17 cellular contexts compared by ENCODE assay signal in genomic region chr11:117175104-117175503, GRCh38. TPM values are rescaled to one million over a fixed set of nuclear protein-coding genes. Genes with fewer than 3 reads are reported as not detected.
DNase-seq lines count a peak whose midpoint lies in the region; TF ChIP-seq lines count a peak whose summit lies in the region.
"Had no signal": no experiment of that assay in that cellular context is flagged by ENCODE, and none has a peak within 500 bp of the region (broad histone marks: within the 10 kb centered on the region; RNA-seq: fewer than 3 reads in every experiment).

No MANE protein-coding gene starts in this region.

- TF ChIP-seq CTCF in tibial nerve (IDR thresholded peaks at IDR 0.05): no peak

- no peak overlapping the region for H3K4me3 ChIP-seq in mesodermal cell (ENCODE audit: extremely low read depth, insufficient read depth, low read length, poor library complexity, severe bottlenecking)
- H3K4me3 ChIP-seq in tibial nerve: no peak overlapping the region
- H3K4me3 ChIP-seq in SJCRH30: no peak overlapping the region

- H3K27me3 ChIP-seq in tibial nerve: no peaks in the 10 kb centered on the region
- H3K27me3 ChIP-seq in SJCRH30: no peaks in the 10 kb centered on the region

- H3K36me3 ChIP-seq in mesodermal cell (ENCODE audit: control insufficient read depth, insufficient read depth, low read length): peaks cover 41% of the 10 kb centered on the region
- peaks cover 0 to 13% (median 0%) of the 10 kb centered on the region in 3 donors for H3K36me3 ChIP-seq in tibial nerve
- peaks cover 5% of the 10 kb centered on the region; the same call in 1 of the 2 replicates for H3K36me3 ChIP-seq in SJCRH30

- H3K4me1 ChIP-seq in mesodermal cell (ENCODE audit: control insufficient read depth, insufficient read depth, low read length, poor library complexity, severe bottlenecking): peaks cover 47% of the 10 kb centered on the region
- H3K4me1 ChIP-seq in tibial nerve: peaks cover 0 to 61% (median 20%) of the 10 kb centered on the region in 4 donors
- H3K4me1 ChIP-seq in SJCRH30: peaks cover 4% of the 10 kb centered on the region

- no peak for TF ChIP-seq POLR2A in tibial nerve (IDR thresholded peaks at IDR 0.05)

- H3K9me3 ChIP-seq in mesodermal cell (ENCODE audit: control insufficient read depth, low read length) (no peaks in the 10 kb centered on the region), tibial nerve (no peaks in the 10 kb centered on the region), SJCRH30 (replicated peaks) (no peaks in the 10 kb centered on the region)

- DNase-seq in activated CD8-positive, alpha-beta memory T cell treated with anti-CD3 and anti-CD28 coated beads for 24 hours: peak; percentile 38
- no peak for DNase-seq in activated CD8-positive, alpha-beta memory T cell treated with anti-CD3 and anti-CD28 coated beads, Interleukin-2, amount 50 U/mL, for 48 hours
- DNase-seq in tibial nerve (ENCODE audit: low spot score in 2 of 2) (no peak), GM19240 (ENCODE audit: insufficient read length, low spot score) (no peak), SJCRH30 (no peak)
- DNase-seq in NK-92 treated with Interleukin-12 subunit alpha and Interleukin-12 subunit beta, amount 100 ng/mL, for 24 hours (lab: John Stamatoyannopoulos, UW): no peak
- DNase-seq: activated CD4-positive, CD25-positive, alpha-beta regulatory T cell treated with anti-CD3 and anti-CD28 coated beads, Interleukin-2, amount 50 U/mL, for 72 hours; activated naive CD8-positive, alpha-beta T cell treated with anti-CD3 and anti-CD28 coated beads, Interleukin-2, amount 10 ng/mL, durations not matched to agents 7 days and 5 days; activated T-cell treated with anti-CD3 and anti-CD28 coated beads, Interleukin-2, amount 50 U/mL, for 1 hour; COR-L47; effector CD8-positive, alpha-beta T cell; HCEC 1CT; left ventricle myocardium superior; NCI-H774; RPMI8226 had no signal

- 78 to 82% methylated on average over 7 of the region's 7 CpGs for WGBS in mesodermal cell (ENCODE audit: insufficient coverage in 2 of 2), 2 experiments
- 17 to 28% methylated on average over 7 of the region's 7 CpGs for WGBS in tibial nerve, 2 donors

- H3K27ac ChIP-seq in cingulate gyrus (ENCODE audit: low read depth, low read length) (peak overlapping the region; percentile 93), mesodermal cell (ENCODE audit: low read depth, low read length, severe bottlenecking) (peak overlapping the region; percentile 23), tibial nerve (peak overlapping the region in 3 of 4 donors; percentile 63 to 76 (median 65)), SJCRH30 (no peak overlapping the region)

- peak in 1 of 2 donors; percentile 10 for TF ChIP-seq EP300 in tibial nerve (IDR thresholded peaks at IDR 0.05)

RNA-seq across cellular contexts. Expression of gene SIDT2, which starts 3.4 kb away (rescaled TPM):
- 24.4 TPM for polyA plus RNA-seq in mesodermal cell (2013, experiment 1 of 2)
- 22.4 TPM for polyA plus RNA-seq in mesodermal cell (2013, experiment 2 of 2)
- total RNA-seq in tibial nerve: 100 to 1,000 TPM in 3 of 4 donors, 10 to 100 TPM in 1; 72.6 to 132 (median 125) TPM
- total RNA-seq in SJCRH30 (2014; rRNA removed; shearing (Covaris generic)): 13.7 and 15.0 TPM in 2 replicates

RNA-seq across cellular contexts. Expression of gene TAGLN, which starts 24.1 kb away (rescaled TPM):
- 696 TPM for polyA plus RNA-seq in mesodermal cell (2013, experiment 1 of 2)
- polyA plus RNA-seq in mesodermal cell (2013, experiment 2 of 2): 449 TPM
- total RNA-seq in tibial nerve: 1,000 to 10,000 TPM; 1,525 to 3,984 (median 2,307) TPM
- total RNA-seq in SJCRH30 (2014; rRNA removed; shearing (Covaris generic)): 3.7 and 4.2 TPM in 2 replicates

RNA-seq across cellular contexts. Expression of gene PAFAH1B2, which starts 31.0 kb away (rescaled TPM):
- polyA plus RNA-seq in mesodermal cell (2013, experiment 1 of 2): 65.6 TPM
- polyA plus RNA-seq in mesodermal cell (2013, experiment 2 of 2): 65.0 TPM
- 100 to 1,000 TPM in 3 of 4 donors, 10 to 100 TPM in 1; 96.9 to 125 (median 109) TPM for total RNA-seq in tibial nerve
- total RNA-seq in SJCRH30 (2014; rRNA removed; shearing (Covaris generic)): 70.2 and 72.8 TPM in 2 replicates

RNA-seq across cellular contexts. Expression of gene PCSK7, which starts 56.8 kb away (rescaled TPM):
- polyA plus RNA-seq in mesodermal cell (2013, experiment 1 of 2): 24.7 TPM
- 23.8 TPM for polyA plus RNA-seq in mesodermal cell (2013, experiment 2 of 2)
- 10 to 100 TPM; 45.4 to 94.5 (median 71.6) TPM for total RNA-seq in tibial nerve
- total RNA-seq in SJCRH30 (2014; rRNA removed; shearing (Covaris generic)): 9.9 and 12.6 TPM in 2 replicates

RNA-seq across cellular contexts. Expression of gene RNF214, which starts 57.4 kb away (rescaled TPM):
- 34.0 TPM for polyA plus RNA-seq in mesodermal cell (2013, experiment 1 of 2)
- polyA plus RNA-seq in mesodermal cell (2013, experiment 2 of 2): 31.0 TPM
- 10 to 100 TPM; 10.8 to 16.6 (median 12.8) TPM for total RNA-seq in tibial nerve
- total RNA-seq in SJCRH30 (2014; rRNA removed; shearing (Covaris generic)): 9.5 and 12.4 TPM in 2 replicates

Comparison
In these comparisons a context has a peak if more than half of its experiments do, and no peak if none do; other contexts are left out.
1. RNA of gene TAGLN, which starts 24.1 kb away (total RNA-seq): 1,525 to 3,984 TPM in tibial nerve; 3.7 to 4.2 TPM in SJCRH30; every median in the first group is over 100 times any median in the second.